8 cellular contexts compared by ENCODE assay signal in the genomic region with DNA sequence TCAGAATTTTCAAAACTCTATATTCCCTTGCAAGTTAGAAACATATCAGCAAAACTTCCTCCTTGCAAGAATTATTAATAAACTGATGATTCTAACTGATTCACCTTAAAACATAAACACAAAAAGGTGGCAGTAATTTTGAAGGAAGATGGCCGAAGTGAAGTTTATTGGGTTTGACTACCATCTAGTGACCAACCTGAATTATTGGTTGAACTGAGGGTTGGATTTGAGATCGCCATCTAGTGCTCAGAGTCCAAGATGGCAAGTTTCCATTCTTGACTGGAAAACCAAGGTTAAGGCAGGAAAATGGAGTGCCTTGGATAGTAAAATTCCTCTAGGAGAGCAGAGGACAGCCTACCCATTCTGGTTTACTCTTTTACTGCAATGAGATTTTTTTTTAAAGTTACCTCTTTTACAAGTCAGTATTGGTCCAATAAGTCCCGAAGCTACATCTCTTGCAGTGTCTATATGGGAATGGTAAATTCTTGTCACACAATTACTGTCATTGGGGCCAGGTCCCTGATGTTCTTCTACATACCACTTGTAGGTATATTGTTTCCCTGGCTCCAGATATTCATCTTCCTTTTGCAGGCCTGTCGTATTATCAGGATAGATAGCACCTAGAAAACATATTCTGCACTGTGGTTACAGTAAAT. TPM values are rescaled to one million over a fixed set of nuclear protein-coding genes. Genes with fewer than 3 reads are reported as not detected.
A peak's percentile ranks its signal among the peaks of the same experiment; 100 is the strongest.
DNase-seq lines count a peak whose midpoint lies in the region; ATAC-seq and TF ChIP-seq lines count a peak whose summit lies in the region.

No MANE protein-coding gene starts in this region.

- TF ChIP-seq POLR2A in ovary (IDR thresholded peaks at IDR 0.05) = no peak

- intact Hi-C loops in ovary (cut with DNase I) = loop anchor here (2.0 to 10.0 kb wide), 6 partner anchors 146 to 318 kb away; a partner anchor contains a TSS

- DNase-seq in Daoy (ENCODE audit: low read depth) (peak; percentile 83), NCI-H2227 (lab: John Stamatoyannopoulos, UW; ENCODE audit: unreplicated experiment) (peak; percentile 81), glomerular endothelial cell (ENCODE audit: extremely low read depth, low read depth, low spot score) (peak; percentile 89), ovary (peak in 2 of 5 donors; percentile 31 to 68)
- DNase-seq in activated CD8-positive, alpha-beta memory T cell treated with anti-CD3 and anti-CD28 coated beads, Interleukin-2, amount 50 U/mL, for 4 hours = no peak

- no peaks in the 10 kb centered on the region for H3K4me1 ChIP-seq in ovary (ENCODE audit: insufficient read depth)

- H3K4me3 ChIP-seq in WI38 (ENCODE audit: low read depth, low read length) (no peak overlapping the region), ovary (no peak overlapping the region)

- WGBS in ovary, 3 donors = 37 to 43% (median 39%) methylated on average over 4 of the region's 4 CpGs

- no peaks in the 10 kb centered on the region for H3K36me3 ChIP-seq in ovary

- no peak overlapping the region for H3K27ac ChIP-seq in ovary

- no peaks in the 10 kb centered on the region for H3K9me3 ChIP-seq in ovary

- H3K27me3 ChIP-seq in ovary = no peaks in the 10 kb centered on the region

- TF ChIP-seq CTCF in WI38 (IDR thresholded peaks at IDR 0.05; ENCODE audit: low read depth, low read length) (peak; percentile 84), ovary (IDR thresholded peaks at IDR 0.05) (peak; percentile 89 to 97 (median 96))

- no peak for TF ChIP-seq EP300 in ovary (IDR thresholded peaks at IDR 0.05)

- ATAC-seq in GM19452 (IDR thresholded peaks at IDR 0.05; ENCODE audit: unreplicated experiment) (peak; percentile 68), HG03442 (IDR thresholded peaks at IDR 0.05; ENCODE audit: unreplicated experiment) (peak; percentile 65)

RNA-seq across cellular contexts. Expression of a gene that starts 51.6 kb away (rescaled TPM):
- not detected in 2 replicates for total RNA-seq in Daoy (2014; rRNA removed; shearing (Covaris generic))
- total RNA-seq in glomerular endothelial cell (0.53 TPM in 1 of 2 replicates, not detected in the other), ovary (10 to 100 TPM in 2 of 7 donors, 1 to 10 TPM in 4, under 1 TPM in 1; 0.63 to 90.3 (median 5.7) TPM)
- 1 to 10 TPM in 1 of 2 donors, under 1 TPM in 1; 0.40 to 2.1 TPM for polyA plus RNA-seq in ovary
